ENCODE assay signal across 1 cellular context in the genomic region with DNA sequence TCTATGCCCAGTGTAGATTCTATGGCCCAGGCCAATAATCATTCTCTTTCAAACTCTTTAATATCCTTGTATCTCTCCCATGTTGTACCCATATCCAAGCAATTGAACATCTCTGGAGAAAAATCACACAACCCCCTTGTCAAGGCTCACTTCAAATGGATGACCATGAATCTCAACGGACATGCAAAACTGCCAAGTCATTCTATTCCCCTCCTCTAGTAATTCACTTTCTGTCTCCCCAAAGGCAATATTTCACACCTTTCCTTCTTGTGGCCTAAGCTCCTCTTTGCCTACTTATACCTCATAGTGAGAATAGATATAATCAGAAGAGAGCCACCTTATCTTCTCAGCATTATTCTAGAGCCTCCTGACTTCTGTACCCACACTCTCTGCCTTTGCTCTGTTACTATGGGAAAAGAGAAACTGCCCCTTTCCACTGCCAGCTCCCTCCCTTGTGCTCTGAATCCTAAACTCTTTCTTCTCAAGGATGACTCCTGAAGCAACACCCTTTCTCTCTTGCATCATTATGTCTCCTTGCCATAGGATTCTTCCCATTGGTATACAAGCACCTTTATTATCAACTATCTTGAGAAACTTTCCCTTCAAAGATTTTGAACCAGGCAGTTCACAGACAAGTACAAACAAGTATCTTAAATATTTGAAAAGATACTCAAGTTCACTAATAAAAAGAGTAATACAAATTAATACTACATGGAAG.
TF ChIP-seq lines count a peak whose summit lies in the region.

No MANE protein-coding gene starts in this region.

TF ChIP-seq in K562, 482 proteins besides CTCF, POLR2A, EP300 and RAD21 (continued from another document):
- TF ChIP-seq, protein P1, sequence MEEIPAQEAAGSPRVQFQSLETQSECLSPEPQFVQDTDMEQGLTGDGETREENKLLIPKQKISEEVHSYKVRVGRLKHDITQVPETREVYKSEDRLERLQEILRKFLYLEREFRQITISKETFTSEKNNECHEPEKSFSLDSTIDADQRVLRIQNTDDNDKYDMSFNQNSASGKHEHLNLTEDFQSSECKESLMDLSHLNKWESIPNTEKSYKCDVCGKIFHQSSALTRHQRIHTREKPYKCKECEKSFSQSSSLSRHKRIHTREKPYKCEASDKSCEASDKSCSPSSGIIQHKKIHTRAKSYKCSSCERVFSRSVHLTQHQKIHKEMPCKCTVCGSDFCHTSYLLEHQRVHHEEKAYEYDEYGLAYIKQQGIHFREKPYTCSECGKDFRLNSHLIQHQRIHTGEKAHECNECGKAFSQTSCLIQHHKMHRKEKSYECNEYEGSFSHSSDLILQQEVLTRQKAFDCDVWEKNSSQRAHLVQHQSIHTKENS (CRISPR knock-in tag; IDR thresholded peaks at IDR 0.05), result no peak
- TF ChIP-seq MYBL2 (IDR thresholded peaks at IDR 0.05; ENCODE audit: low read depth), result no peak
- TF ChIP-seq MYBL2 (CRISPR knock-in tag; IDR thresholded peaks at IDR 0.05; ENCODE audit: borderline replicate concordance), result no peak
- TF ChIP-seq, protein P2, sequence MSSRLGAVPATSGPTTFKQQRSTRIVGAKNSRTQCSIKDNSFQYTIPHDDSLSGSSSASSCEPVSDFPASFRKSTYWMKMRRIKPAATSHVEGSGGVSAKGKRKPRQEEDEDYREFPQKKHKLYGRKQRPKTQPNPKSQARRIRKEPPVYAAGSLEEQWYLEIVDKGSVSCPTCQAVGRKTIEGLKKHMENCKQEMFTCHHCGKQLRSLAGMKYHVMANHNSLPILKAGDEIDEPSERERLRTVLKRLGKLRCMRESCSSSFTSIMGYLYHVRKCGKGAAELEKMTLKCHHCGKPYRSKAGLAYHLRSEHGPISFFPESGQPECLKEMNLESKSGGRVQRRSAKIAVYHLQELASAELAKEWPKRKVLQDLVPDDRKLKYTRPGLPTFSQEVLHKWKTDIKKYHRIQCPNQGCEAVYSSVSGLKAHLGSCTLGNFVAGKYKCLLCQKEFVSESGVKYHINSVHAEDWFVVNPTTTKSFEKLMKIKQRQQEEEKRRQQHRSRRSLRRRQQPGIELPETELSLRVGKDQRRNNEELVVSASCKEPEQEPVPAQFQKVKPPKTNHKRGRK (tag; IDR thresholded peaks at IDR 0.05), result no peak
- no peak for TF ChIP-seq TCF7L2 (IDR thresholded peaks at IDR 0.05; ENCODE audit: low read depth, low read length)
- TF ChIP-seq SMARCE1 (IDR thresholded peaks at IDR 0.05), result 0 out of 2 replicates have a peak, but pooled peaks have one; percentile 32
- no peak for TF ChIP-seq ZNF134 (CRISPR knock-in tag; conservative IDR thresholded peaks at IDR 0.05)
- TF ChIP-seq SMARCA4 (IDR thresholded peaks at IDR 0.05), result peak; percentile 37; the same call in 1 of the 2 replicates
- no peak for TF ChIP-seq SMARCB1 (IDR thresholded peaks at IDR 0.05; ENCODE audit: insufficient read length, low read depth)
- TF ChIP-seq NFYB (IDR thresholded peaks at IDR 0.05; ENCODE audit: extremely low read depth, insufficient read length), result no peak
- TF ChIP-seq EGR1 (conservative IDR thresholded peaks at IDR 0.05), result no peak
- no peak for TF ChIP-seq ZFP1 (CRISPR knock-in tag; IDR thresholded peaks at IDR 0.05)
- TF ChIP-seq STAT5B (CRISPR knock-in tag; IDR thresholded peaks at IDR 0.05), result no peak
- TF ChIP-seq SAFB2 (IDR thresholded peaks at IDR 0.05; ENCODE audit: borderline replicate concordance, low read depth, low read length, severe bottlenecking), result no peak
- TF ChIP-seq SMARCC2 (IDR thresholded peaks at IDR 0.05; ENCODE audit: low read depth), result no peak
- TF ChIP-seq MXI1 (IDR thresholded peaks at IDR 0.05; ENCODE audit: low read depth, low read length), result no peak
- no peak for TF ChIP-seq IRF2 (CRISPR knock-in tag; IDR thresholded peaks at IDR 0.05)
- no peak for TF ChIP-seq ZNF224 (CRISPR knock-in tag; IDR thresholded peaks at IDR 0.05)
- TF ChIP-seq, protein P3, sequence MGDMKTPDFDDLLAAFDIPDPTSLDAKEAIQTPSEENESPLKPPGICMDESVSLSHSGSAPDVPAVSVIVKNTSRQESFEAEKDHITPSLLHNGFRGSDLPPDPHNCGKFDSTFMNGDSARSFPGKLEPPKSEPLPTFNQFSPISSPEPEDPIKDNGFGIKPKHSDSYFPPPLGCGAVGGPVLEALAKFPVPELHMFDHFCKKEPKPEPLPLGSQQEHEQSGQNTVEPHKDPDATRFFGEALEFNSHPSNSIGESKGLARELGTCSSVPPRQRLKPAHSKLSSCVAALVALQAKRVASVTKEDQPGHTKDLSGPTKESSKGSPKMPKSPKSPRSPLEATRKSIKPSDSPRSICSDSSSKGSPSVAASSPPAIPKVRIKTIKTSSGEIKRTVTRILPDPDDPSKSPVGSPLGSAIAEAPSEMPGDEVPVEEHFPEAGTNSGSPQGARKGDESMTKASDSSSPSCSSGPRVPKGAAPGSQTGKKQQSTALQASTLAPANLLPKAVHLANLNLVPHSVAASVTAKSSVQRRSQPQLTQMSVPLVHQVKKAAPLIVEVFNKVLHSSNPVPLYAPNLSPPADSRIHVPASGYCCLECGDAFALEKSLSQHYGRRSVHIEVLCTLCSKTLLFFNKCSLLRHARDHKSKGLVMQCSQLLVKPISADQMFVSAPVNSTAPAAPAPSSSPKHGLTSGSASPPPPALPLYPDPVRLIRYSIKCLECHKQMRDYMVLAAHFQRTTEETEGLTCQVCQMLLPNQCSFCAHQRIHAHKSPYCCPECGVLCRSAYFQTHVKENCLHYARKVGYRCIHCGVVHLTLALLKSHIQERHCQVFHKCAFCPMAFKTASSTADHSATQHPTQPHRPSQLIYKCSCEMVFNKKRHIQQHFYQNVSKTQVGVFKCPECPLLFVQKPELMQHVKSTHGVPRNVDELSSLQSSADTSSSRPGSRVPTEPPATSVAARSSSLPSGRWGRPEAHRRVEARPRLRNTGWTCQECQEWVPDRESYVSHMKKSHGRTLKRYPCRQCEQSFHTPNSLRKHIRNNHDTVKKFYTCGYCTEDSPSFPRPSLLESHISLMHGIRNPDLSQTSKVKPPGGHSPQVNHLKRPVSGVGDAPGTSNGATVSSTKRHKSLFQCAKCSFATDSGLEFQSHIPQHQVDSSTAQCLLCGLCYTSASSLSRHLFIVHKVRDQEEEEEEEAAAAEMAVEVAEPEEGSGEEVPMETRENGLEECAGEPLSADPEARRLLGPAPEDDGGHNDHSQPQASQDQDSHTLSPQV (IDR thresholded peaks at IDR 0.05), result peak; percentile 44; the same call in 1 of the 2 replicates
- TF ChIP-seq ZBTB8A (IDR thresholded peaks at IDR 0.05; ENCODE audit: partially characterized antibody), result no peak
- TF ChIP-seq ZNF184 (CRISPR knock-in tag; IDR thresholded peaks at IDR 0.05), result no peak
- peak; percentile 59 for TF ChIP-seq L3MBTL2 (IDR thresholded peaks at IDR 0.05)
- TF ChIP-seq DPF2 (IDR thresholded peaks at IDR 0.05), result 0 out of 2 replicates have a peak, but pooled peaks have one; percentile 21
- TF ChIP-seq ZNF175 (CRISPR knock-in tag; IDR thresholded peaks at IDR 0.05; ENCODE audit: low read depth), result no peak
- TF ChIP-seq ZNF316 (IDR thresholded peaks at IDR 0.05), result peak; percentile 94
- peak; percentile 90 for TF ChIP-seq C11orf30 (IDR thresholded peaks at IDR 0.05; ENCODE audit: low read depth)
- TF ChIP-seq ZNF780A (CRISPR knock-in tag; IDR thresholded peaks at IDR 0.05), result no peak
- TF ChIP-seq MAFG (tag; conservative IDR thresholded peaks at IDR 0.05), result peak; percentile 97
- TF ChIP-seq, protein P4, sequence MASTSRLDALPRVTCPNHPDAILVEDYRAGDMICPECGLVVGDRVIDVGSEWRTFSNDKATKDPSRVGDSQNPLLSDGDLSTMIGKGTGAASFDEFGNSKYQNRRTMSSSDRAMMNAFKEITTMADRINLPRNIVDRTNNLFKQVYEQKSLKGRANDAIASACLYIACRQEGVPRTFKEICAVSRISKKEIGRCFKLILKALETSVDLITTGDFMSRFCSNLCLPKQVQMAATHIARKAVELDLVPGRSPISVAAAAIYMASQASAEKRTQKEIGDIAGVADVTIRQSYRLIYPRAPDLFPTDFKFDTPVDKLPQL (IDR thresholded peaks at IDR 0.05; ENCODE audit: extremely low read depth, insufficient read length), result no peak
- peak; percentile 71 for TF ChIP-seq BACH1 (tag; IDR thresholded peaks at IDR 0.05)
- no peak for TF ChIP-seq ETS2 (tag; IDR thresholded peaks at IDR 0.05; ENCODE audit: borderline replicate concordance, poor library complexity, severe bottlenecking)
- peak; percentile 50; the same call in 1 of the 2 replicates for TF ChIP-seq CEBPG (CRISPR knock-in tag; IDR thresholded peaks at IDR 0.05)
- peak; percentile 71 to 90 for TF ChIP-seq CEBPG (tag; conservative IDR thresholded peaks at IDR 0.05 in 1 of 2, IDR thresholded peaks at IDR 0.05 in 1 of 2)
- TF ChIP-seq, protein P5, sequence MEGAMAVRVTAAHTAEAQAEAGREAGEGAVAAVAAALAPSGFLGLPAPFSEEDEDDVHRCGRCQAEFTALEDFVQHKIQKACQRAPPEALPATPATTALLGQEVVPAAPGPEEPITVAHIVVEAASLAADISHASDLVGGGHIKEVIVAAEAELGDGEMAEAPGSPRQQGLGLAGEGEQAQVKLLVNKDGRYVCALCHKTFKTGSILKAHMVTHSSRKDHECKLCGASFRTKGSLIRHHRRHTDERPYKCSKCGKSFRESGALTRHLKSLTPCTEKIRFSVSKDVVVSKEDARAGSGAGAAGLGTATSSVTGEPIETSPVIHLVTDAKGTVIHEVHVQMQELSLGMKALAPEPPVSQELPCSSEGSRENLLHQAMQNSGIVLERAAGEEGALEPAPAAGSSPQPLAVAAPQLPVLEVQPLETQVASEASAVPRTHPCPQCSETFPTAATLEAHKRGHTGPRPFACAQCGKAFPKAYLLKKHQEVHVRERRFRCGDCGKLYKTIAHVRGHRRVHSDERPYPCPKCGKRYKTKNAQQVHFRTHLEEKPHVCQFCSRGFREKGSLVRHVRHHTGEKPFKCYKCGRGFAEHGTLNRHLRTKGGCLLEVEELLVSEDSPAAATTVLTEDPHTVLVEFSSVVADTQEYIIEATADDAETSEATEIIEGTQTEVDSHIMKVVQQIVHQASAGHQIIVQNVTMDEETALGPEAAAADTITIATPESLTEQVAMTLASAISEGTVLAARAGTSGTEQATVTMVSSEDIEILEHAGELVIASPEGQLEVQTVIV (CRISPR knock-in tag; IDR thresholded peaks at IDR 0.05; ENCODE audit: borderline replicate concordance), result no peak
- TF ChIP-seq POLR2G (IDR thresholded peaks at IDR 0.05; ENCODE audit: low read depth, low read length), result no peak
- TF ChIP-seq NFE2 (IDR thresholded peaks at IDR 0.05; ENCODE audit: low read depth), result peak; percentile 91
- no peak for TF ChIP-seq NCOA1 (IDR thresholded peaks at IDR 0.05; ENCODE audit: low read depth)
- TF ChIP-seq, protein P6, sequence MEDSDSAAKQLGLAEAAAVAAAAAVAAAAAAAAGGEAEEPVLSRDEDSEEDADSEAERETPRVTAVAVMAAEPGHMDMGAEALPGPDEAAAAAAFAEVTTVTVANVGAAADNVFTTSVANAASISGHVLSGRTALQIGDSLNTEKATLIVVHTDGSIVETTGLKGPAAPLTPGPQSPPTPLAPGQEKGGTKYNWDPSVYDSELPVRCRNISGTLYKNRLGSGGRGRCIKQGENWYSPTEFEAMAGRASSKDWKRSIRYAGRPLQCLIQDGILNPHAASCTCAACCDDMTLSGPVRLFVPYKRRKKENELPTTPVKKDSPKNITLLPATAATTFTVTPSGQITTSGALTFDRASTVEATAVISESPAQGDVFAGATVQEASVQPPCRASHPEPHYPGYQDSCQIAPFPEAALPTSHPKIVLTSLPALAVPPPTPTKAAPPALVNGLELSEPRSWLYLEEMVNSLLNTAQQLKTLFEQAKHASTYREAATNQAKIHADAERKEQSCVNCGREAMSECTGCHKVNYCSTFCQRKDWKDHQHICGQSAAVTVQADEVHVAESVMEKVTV (CRISPR knock-in tag; IDR thresholded peaks at IDR 0.05), result no peak
- TF ChIP-seq COPS2 (conservative IDR thresholded peaks at IDR 0.05), result no peak
- peak; percentile 88 for TF ChIP-seq NFE2L1 (tag; IDR thresholded peaks at IDR 0.05; ENCODE audit: borderline replicate concordance, low read depth)
- peak; percentile 31; the same call in 1 of the 2 replicates for TF ChIP-seq ARID1B (IDR thresholded peaks at IDR 0.05)
- TF ChIP-seq ZNF24 (IDR thresholded peaks at IDR 0.05), result no peak
- TF ChIP-seq, protein P7, sequence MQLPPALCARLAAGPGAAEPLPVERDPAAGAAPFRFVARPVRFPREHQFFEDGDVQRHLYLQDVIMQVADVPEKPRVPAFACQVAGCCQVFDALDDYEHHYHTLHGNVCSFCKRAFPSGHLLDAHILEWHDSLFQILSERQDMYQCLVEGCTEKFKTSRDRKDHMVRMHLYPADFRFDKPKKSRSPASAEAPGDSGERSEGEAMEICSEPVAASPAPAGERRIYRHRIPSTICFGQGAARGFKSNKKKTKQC (CRISPR knock-in tag; IDR thresholded peaks at IDR 0.05), result no peak
- no peak for TF ChIP-seq KLF6 (CRISPR knock-in tag; IDR thresholded peaks at IDR 0.05; ENCODE audit: borderline replicate concordance)
- no peak for TF ChIP-seq WHSC1 (IDR thresholded peaks at IDR 0.05; ENCODE audit: low read length)
- TF ChIP-seq, protein P8, sequence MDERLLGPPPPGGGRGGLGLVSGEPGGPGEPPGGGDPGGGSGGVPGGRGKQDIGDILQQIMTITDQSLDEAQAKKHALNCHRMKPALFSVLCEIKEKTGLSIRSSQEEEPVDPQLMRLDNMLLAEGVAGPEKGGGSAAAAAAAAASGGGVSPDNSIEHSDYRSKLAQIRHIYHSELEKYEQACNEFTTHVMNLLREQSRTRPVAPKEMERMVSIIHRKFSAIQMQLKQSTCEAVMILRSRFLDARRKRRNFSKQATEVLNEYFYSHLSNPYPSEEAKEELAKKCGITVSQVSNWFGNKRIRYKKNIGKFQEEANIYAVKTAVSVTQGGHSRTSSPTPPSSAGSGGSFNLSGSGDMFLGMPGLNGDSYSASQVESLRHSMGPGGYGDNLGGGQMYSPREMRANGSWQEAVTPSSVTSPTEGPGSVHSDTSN (CRISPR knock-in tag; IDR thresholded peaks at IDR 0.05; ENCODE audit: low read depth), result no peak
- TF ChIP-seq, protein P8 (tag; conservative IDR thresholded peaks at IDR 0.05; ENCODE audit: low read depth), result peak; percentile 62; the same call in 1 of the 2 replicates
- TF ChIP-seq, protein P9, sequence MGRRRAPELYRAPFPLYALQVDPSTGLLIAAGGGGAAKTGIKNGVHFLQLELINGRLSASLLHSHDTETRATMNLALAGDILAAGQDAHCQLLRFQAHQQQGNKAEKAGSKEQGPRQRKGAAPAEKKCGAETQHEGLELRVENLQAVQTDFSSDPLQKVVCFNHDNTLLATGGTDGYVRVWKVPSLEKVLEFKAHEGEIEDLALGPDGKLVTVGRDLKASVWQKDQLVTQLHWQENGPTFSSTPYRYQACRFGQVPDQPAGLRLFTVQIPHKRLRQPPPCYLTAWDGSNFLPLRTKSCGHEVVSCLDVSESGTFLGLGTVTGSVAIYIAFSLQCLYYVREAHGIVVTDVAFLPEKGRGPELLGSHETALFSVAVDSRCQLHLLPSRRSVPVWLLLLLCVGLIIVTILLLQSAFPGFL (CRISPR knock-in tag; IDR thresholded peaks at IDR 0.05), result no peak
- no peak for TF ChIP-seq CXXC5 (CRISPR knock-in tag; IDR thresholded peaks at IDR 0.05)
- no peak for TF ChIP-seq ZBTB1 (CRISPR knock-in tag; IDR thresholded peaks at IDR 0.05; ENCODE audit: borderline replicate concordance, low read depth)
